9 cellular contexts compared by ENCODE assay signal in the genomic region with DNA sequence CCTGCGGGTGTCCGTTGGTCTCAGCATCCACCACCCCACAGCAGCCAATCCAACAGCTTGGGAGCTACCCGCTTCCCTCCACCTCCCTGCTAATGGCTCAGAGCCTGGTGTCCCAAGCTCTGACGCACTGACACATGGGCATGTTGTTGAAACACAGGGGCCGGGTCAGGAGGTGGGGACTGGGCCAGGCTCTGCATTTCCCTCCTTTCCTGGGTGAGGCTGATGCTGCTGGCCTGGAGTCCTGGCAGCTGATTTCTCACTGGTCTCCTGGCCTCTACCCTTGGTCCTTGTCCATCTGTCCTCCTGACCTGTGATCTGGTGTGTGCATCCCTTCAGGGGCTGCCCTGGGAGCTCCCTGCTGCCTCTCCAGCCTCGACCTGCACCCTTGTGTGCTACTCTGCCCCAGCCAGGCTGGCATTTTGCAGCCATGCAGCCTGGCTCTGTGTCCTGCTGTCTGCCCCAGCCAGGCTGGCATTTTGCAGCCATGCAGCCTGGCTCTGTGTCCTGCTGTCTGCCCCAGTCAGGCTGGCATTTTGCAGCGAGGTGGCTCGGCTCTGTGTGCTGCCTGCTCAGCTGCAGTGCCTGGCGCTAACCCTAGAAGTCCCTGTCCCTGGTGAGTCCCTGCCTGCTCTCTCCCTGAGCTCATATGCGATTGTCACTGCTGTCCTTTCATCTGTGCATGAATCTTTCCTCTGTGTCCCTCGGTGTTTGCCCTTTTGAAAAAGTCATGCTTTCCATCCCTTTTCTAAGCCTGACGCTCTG. TPM values are rescaled to one million over a fixed set of nuclear protein-coding genes. Genes with fewer than 3 reads are reported as not detected.
DNase-seq lines count a peak whose midpoint lies in the region; ATAC-seq and TF ChIP-seq lines count a peak whose summit lies in the region.
"Had no signal": no experiment of that assay in that cellular context is flagged by ENCODE, and none has a peak within 500 bp of the region (broad histone marks: within the 10 kb centered on the region; RNA-seq: fewer than 3 reads in every experiment).

No MANE protein-coding gene starts in this region.

- H3K27me3 ChIP-seq in Karpas-422 (ENCODE audit: low read length) (no peaks in the 10 kb centered on the region), right lobe of liver (no peaks in the 10 kb centered on the region)

- H3K4me1 Mint-ChIP-seq in type B pancreatic cell (ENCODE audit: unreplicated experiment) = peaks cover 6% of the 10 kb centered on the region

- ATAC-seq in right lobe of liver = peak; percentile 81 to 86 (median 81)
- ATAC-seq in GM21723 (IDR thresholded peaks at IDR 0.05; ENCODE audit: unreplicated experiment) = no peak

- H3K27me3 Mint-ChIP-seq in type B pancreatic cell = no peaks in the 10 kb centered on the region

- H2AFZ ChIP-seq in Karpas-422 (ENCODE audit: low read length) = no peak overlapping the region

- H3K9me3 ChIP-seq in Karpas-422 (ENCODE audit: low read length) = no peaks in the 10 kb centered on the region
- H3K9me3 ChIP-seq in right lobe of liver = no peaks in the 10 kb centered on the region

- intact Hi-C loops in right lobe of liver (cut with DNase I) = no loop called here

- TF ChIP-seq CTCF in right lobe of liver (IDR thresholded peaks at IDR 0.05) = no peak
- no peak for TF ChIP-seq CTCF in type B pancreatic cell (conservative IDR thresholded peaks at IDR 0.05)

- H3K36me3 Mint-ChIP-seq in type B pancreatic cell = no peaks in the 10 kb centered on the region
- H3K36me3 Mint-ChIP-seq: memory B cell had no signal

- peak; percentile 38 for DNase-seq in Karpas-422
- DNase-seq in cerebellar cortex (ENCODE audit: low spot score) = peak; percentile 68
- peak; percentile 63 to 94 (median 73) for DNase-seq in right lobe of liver
- no peak for DNase-seq in type B pancreatic cell (ENCODE audit: extremely low spot score, unreplicated experiment)
- DNase-seq in NCI-H345 treated with DMSO at 0.1 percent for 48 hours (lab: John Stamatoyannopoulos, UW; ENCODE audit: unreplicated experiment) = no peak
- no peak for DNase-seq in KG1 (lab: John Stamatoyannopoulos, UW)
- DNase-seq: activated naive CD4-positive, alpha-beta T cell had no signal

- H3K27ac Mint-ChIP-seq in type B pancreatic cell = peak overlapping the region; percentile 2
- H3K27ac Mint-ChIP-seq: memory B cell had no signal

- H3K4me2 ChIP-seq in Karpas-422 (ENCODE audit: low read depth, low read length, poor library complexity, severe bottlenecking) = no peak overlapping the region

- no peaks in the 10 kb centered on the region for H4K20me1 ChIP-seq in Karpas-422 (ENCODE audit: insufficient read depth, low read depth, low read length)

- H3K79me2 ChIP-seq in Karpas-422 (ENCODE audit: low read length) = no peaks in the 10 kb centered on the region

- H3K4me1 ChIP-seq in Karpas-422 (ENCODE audit: low read length) (no peaks in the 10 kb centered on the region), right lobe of liver (no peaks in the 10 kb centered on the region)

- no peaks in the 10 kb centered on the region for H3K9me2 ChIP-seq in Karpas-422 (replicated peaks; ENCODE audit: insufficient read depth, low read length)

- WGBS in right lobe of liver (ENCODE audit: insufficient coverage, low coverage, low lambda C conversion rate, missing lambda C conversion rate) = 46% methylated on average over 7 of the region's 12 CpGs

- no peak overlapping the region for H3K4me3 ChIP-seq in Karpas-422 (ENCODE audit: low read length)
- H3K4me3 ChIP-seq in right lobe of liver = no peak overlapping the region

- H3K27ac ChIP-seq in Karpas-422 (ENCODE audit: low read length) (no peak overlapping the region), right lobe of liver (no peak overlapping the region)

- H3K36me3 ChIP-seq in Karpas-422 (ENCODE audit: insufficient read depth, low read length) (no peaks in the 10 kb centered on the region), right lobe of liver (no peaks in the 10 kb centered on the region)

- H3K4me3 Mint-ChIP-seq in type B pancreatic cell = no peak overlapping the region
- H3K4me3 Mint-ChIP-seq: memory B cell had no signal

- no peaks in the 10 kb centered on the region for H3K9me3 Mint-ChIP-seq in type B pancreatic cell
- H3K9me3 Mint-ChIP-seq: memory B cell had no signal

- no peak for TF ChIP-seq POLR2A in right lobe of liver (IDR thresholded peaks at IDR 0.05)

- no peak overlapping the region for H3K9ac ChIP-seq in Karpas-422 (ENCODE audit: low read length)

RNA-seq across cellular contexts. Expression of a gene that starts 14.0 kb away (rescaled TPM):
- not detected in 2 replicates for total RNA-seq in Karpas-422 (2014; rRNA removed; shearing (Covaris generic); ENCODE audit: low replicate concordance)
- total RNA-seq in right lobe of liver (1 to 10 TPM in 4 of 6 experiments, under 1 TPM in 1, not detected in 1; 0.42 to 5.8 (median 1.4) TPM), type B pancreatic cell (ENCODE audit: low replicate concordance) (1.2 and 5.6 TPM in 2 replicates)

Comparison
In these comparisons a context has a peak if more than half of its experiments do, and no peak if none do; other contexts are left out.
1. DNase-seq: peak in Karpas-422 (single experiment), cerebellar cortex (single experiment) and right lobe of liver (3 of 3); none in type B pancreatic cell (single experiment), NCI-H345 treated with DMSO at 0.1 percent for 48 hours (single experiment) and KG1 (single experiment).